Comparison of ENCODE assay signal across 12 cellular contexts in genomic region chr11:45092901-45093760, GRCh38. TPM values are rescaled to one million over a fixed set of nuclear protein-coding genes. Genes with fewer than 3 reads are reported as not detected.
A peak's percentile ranks its signal among the peaks of the same experiment; 100 is the strongest.
DNase-seq lines count a peak whose midpoint lies in the region; ATAC-seq and TF ChIP-seq lines count a peak whose summit lies in the region.
"Had no signal": no experiment of that assay in that cellular context is flagged by ENCODE, and none has a peak within 500 bp of the region (broad histone marks: within the 10 kb centered on the region; RNA-seq: fewer than 3 reads in every experiment).

No MANE protein-coding gene starts in this region.

- no peaks in the 10 kb centered on the region for H3K36me3 Mint-ChIP-seq in activated CD8-positive, alpha-beta memory T cell treated with anti-CD3 and anti-CD28 coated beads, Interleukin-2, amount 10 ng/mL, durations not matched to agents 7 days and 5 days
- H3K36me3 Mint-ChIP-seq in immature natural killer cell = no peaks in the 10 kb centered on the region

- DNase-seq in stimulated activated CD4-positive, alpha-beta T cell treated with anti-CD3 and anti-CD28 coated beads, Interleukin-1b, Interleukin-23, amount 100 ng/mL, for 48 hours = peak; percentile 42
- DNase-seq in stimulated activated CD4-positive, alpha-beta T cell treated with anti-CD3 and anti-CD28 coated beads, Interleukin-12 subunit alpha, Interleukin-12 subunit beta, amount 100 ng/mL, for 4 hours = no peak
- peak; percentile 68 for DNase-seq in activated CD8-positive, alpha-beta memory T cell treated with anti-CD3 and anti-CD28 coated beads, Interleukin-2, amount 10 ng/mL, durations not matched to agents 7 days and 5 days
- peak; percentile 77 to 85 (median 80) for DNase-seq in immature natural killer cell
- DNase-seq in upper lobe of right lung = no peak
- DNase-seq in effector CD8-positive, alpha-beta T cell (lab: John Stamatoyannopoulos, UW) = no peak
- DNase-seq in NCI-H1105 (lab: John Stamatoyannopoulos, UW) = no peak
- DNase-seq: activated CD4-positive, alpha-beta T cell treated with anti-CD3 and anti-CD28 coated beads, Interleukin-2, amount 50 U/mL, for 1 hour; glutamatergic neuron; NCI-H187 treated with DMSO at 0.1 percent for 48 hours had no signal

- no peak overlapping the region for H3K27ac ChIP-seq in upper lobe of right lung

- no peak for TF ChIP-seq CTCF in upper lobe of right lung (IDR thresholded peaks at IDR 0.05)

- CTCF ChIA-PET in activated CD8-positive, alpha-beta memory T cell treated with anti-CD3 and anti-CD28 coated beads, Interleukin-2, amount 10 ng/mL, durations not matched to agents 7 days and 5 days (lab: Charles Lee) = interaction anchor here (5.0 to 20.4 kb wide), 3 partner anchors 11 to 164 kb away, joined by 34 to 622 read pairs (median 373); no protein-coding TSS in a partner anchor

- H3K27me3 ChIP-seq in upper lobe of right lung = no peaks in the 10 kb centered on the region

- no peak overlapping the region for H3K4me3 Mint-ChIP-seq in activated CD8-positive, alpha-beta memory T cell treated with anti-CD3 and anti-CD28 coated beads, Interleukin-2, amount 10 ng/mL, durations not matched to agents 7 days and 5 days
- H3K4me3 Mint-ChIP-seq in immature natural killer cell = peak overlapping the region; percentile 60 to 81 (median 75)

- H3K9me3 ChIP-seq in upper lobe of right lung = no peaks in the 10 kb centered on the region

- ATAC-seq in activated CD8-positive, alpha-beta memory T cell treated with anti-CD3 and anti-CD28 coated beads, Interleukin-2, amount 10 ng/mL, durations not matched to agents 7 days and 5 days = peak; percentile 72
- ATAC-seq in upper lobe of right lung = peak; percentile 14
- no peak for ATAC-seq in GM21423 (IDR thresholded peaks at IDR 0.05; ENCODE audit: unreplicated experiment)

- peaks cover 34% of the 10 kb centered on the region for H3K4me1 ChIP-seq in upper lobe of right lung

- no peak overlapping the region for H3K27ac Mint-ChIP-seq in activated CD8-positive, alpha-beta memory T cell treated with anti-CD3 and anti-CD28 coated beads, Interleukin-2, amount 10 ng/mL, durations not matched to agents 7 days and 5 days
- H3K27ac Mint-ChIP-seq in immature natural killer cell = peak overlapping the region; percentile 43 to 74 (median 62)

- H3K36me3 ChIP-seq in upper lobe of right lung = no peaks in the 10 kb centered on the region

- intact Hi-C loops in upper lobe of right lung (cut with DNase I) = no loop called here

- no peaks in the 10 kb centered on the region for H3K9me3 Mint-ChIP-seq in activated CD8-positive, alpha-beta memory T cell treated with anti-CD3 and anti-CD28 coated beads, Interleukin-2, amount 10 ng/mL, durations not matched to agents 7 days and 5 days (ENCODE audit: low read depth)
- H3K9me3 Mint-ChIP-seq in immature natural killer cell = no peaks in the 10 kb centered on the region

- H3K4me3 ChIP-seq in upper lobe of right lung = no peak overlapping the region
- H3K4me3 ChIP-seq: skin epidermis had no signal

- peaks cover 20% of the 10 kb centered on the region for H3K4me1 Mint-ChIP-seq in activated CD8-positive, alpha-beta memory T cell treated with anti-CD3 and anti-CD28 coated beads, Interleukin-2, amount 10 ng/mL, durations not matched to agents 7 days and 5 days
- peaks cover 61 to 66% of the 10 kb centered on the region in 2 donors for H3K4me1 Mint-ChIP-seq in immature natural killer cell

- peaks cover 29% of the 10 kb centered on the region for H3K27me3 Mint-ChIP-seq in activated CD8-positive, alpha-beta memory T cell treated with anti-CD3 and anti-CD28 coated beads, Interleukin-2, amount 10 ng/mL, durations not matched to agents 7 days and 5 days
- peaks cover 10 to 21% (median 15%) of the 10 kb centered on the region in 3 donors for H3K27me3 Mint-ChIP-seq in immature natural killer cell (ENCODE audit: low read depth in 3 of 3)

RNA-seq across cellular contexts. Expression of gene PRDM11, which starts 53.3 kb away (rescaled TPM):
- 1 to 10 TPM; 2.5 to 4.6 TPM for total RNA-seq in activated CD8-positive, alpha-beta memory T cell treated with anti-CD3 and anti-CD28 coated beads, Interleukin-2, amount 10 ng/mL, durations not matched to agents 7 days and 5 days
- 1 to 10 TPM in 1 of 3 donors, under 1 TPM in 2; 0.84 to 1.2 (median 0.94) TPM for polyA plus RNA-seq in immature natural killer cell
- total RNA-seq in upper lobe of right lung = 18.3 TPM

Comparison
In these comparisons a context has a peak if more than half of its experiments do, and no peak if none do; other contexts are left out.
1. DNase-seq: peak in stimulated activated CD4-positive, alpha-beta T cell treated with anti-CD3 and anti-CD28 coated beads, Interleukin-1b, Interleukin-23, amount 100 ng/mL, for 48 hours (single experiment), activated CD8-positive, alpha-beta memory T cell treated with anti-CD3 and anti-CD28 coated beads, Interleukin-2, amount 10 ng/mL, durations not matched to agents 7 days and 5 days (single experiment) and immature natural killer cell (3 of 3); none in stimulated activated CD4-positive, alpha-beta T cell treated with anti-CD3 and anti-CD28 coated beads, Interleukin-12 subunit alpha, Interleukin-12 subunit beta, amount 100 ng/mL, for 4 hours (single experiment), upper lobe of right lung (single experiment), effector CD8-positive, alpha-beta T cell (single experiment) and NCI-H1105 (single experiment).